Comparison of ENCODE assay signal across 8 cellular contexts in the genomic region with DNA sequence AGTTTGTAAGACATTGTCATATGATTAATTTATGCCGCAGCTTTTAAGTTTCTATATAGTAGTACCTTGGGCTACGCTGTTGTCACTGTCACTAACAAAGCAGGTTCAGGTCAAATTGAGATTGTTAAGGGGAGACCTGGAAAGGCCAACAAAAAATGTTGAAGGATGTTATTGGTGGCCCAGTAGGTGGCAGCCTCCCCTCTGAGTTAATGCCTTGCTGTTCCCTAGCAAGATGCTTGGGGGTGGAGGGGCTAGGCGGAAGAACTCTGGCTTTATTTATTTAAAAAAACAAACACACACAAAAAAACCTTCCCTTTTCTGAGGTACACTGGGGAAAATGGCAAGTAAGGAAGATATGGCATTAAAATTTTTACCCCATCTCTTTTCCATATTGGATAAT.
A peak's percentile ranks its signal among the peaks of the same experiment; 100 is the strongest.
DNase-seq lines count a peak whose midpoint lies in the region; ATAC-seq and TF ChIP-seq lines count a peak whose summit lies in the region.

No MANE protein-coding gene starts in this region.

- ATAC-seq in HG03108 (IDR thresholded peaks at IDR 0.05; ENCODE audit: unreplicated experiment): no peak
- ATAC-seq in GM18861 (IDR thresholded peaks at IDR 0.05; ENCODE audit: unreplicated experiment): no peak

- H3K27me3 Mint-ChIP-seq in activated naive CD8-positive, alpha-beta T cell treated with anti-CD3 and anti-CD28 coated beads for 36 hours: peaks cover 16% of the 10 kb centered on the region

- H3K9me3 ChIP-seq in liver (ENCODE audit: control insufficient read depth in 4 of 4, low read length in 3 of 4): no peaks in the 10 kb centered on the region
- H3K9me3 ChIP-seq in suprapubic skin: no peaks in the 10 kb centered on the region

- no peak overlapping the region for H3K27ac Mint-ChIP-seq in activated naive CD8-positive, alpha-beta T cell treated with anti-CD3 and anti-CD28 coated beads for 36 hours

- in situ Hi-C loops in GM13977 (cut with MboI; ENCODE audit: low pct_unique_long_range_greater_than_20kb, low sequenced_read_pairs, unreplicated experiment): no loop called here

- no peak for TF ChIP-seq EP300 in suprapubic skin (IDR thresholded peaks at IDR 0.05)

- DNase-seq in AG10803 (ENCODE audit: low read depth) (peak; percentile 26), GM13977 (ENCODE audit: low spot score) (peak; percentile 29), NCI-H146 (lab: John Stamatoyannopoulos, UW) (peak; percentile 83), suprapubic skin (ENCODE audit: low spot score in 2 of 2) (no peak)
- DNase-seq in activated naive CD8-positive, alpha-beta T cell treated with anti-CD3 and anti-CD28 coated beads for 36 hours: peak; percentile 2

- H3K4me1 Mint-ChIP-seq in activated naive CD8-positive, alpha-beta T cell treated with anti-CD3 and anti-CD28 coated beads for 36 hours: peaks cover 2% of the 10 kb centered on the region

- TF ChIP-seq POLR2A in suprapubic skin (IDR thresholded peaks at IDR 0.05): no peak

- TF ChIP-seq CTCF in AG10803 (conservative IDR thresholded peaks at IDR 0.05; ENCODE audit: low read length) (peak; percentile 43), GM13977 (IDR thresholded peaks at IDR 0.05; ENCODE audit: extremely low read depth, insufficient read depth, missing control alignments) (peak; percentile 56), liver (IDR thresholded peaks at IDR 0.05; ENCODE audit: low read depth, low read length, missing input control) (peak; percentile 22), suprapubic skin (IDR thresholded peaks at IDR 0.05) (no peak)

- peak; percentile 49 to 59 for TF ChIP-seq RAD21 in liver (IDR thresholded peaks at IDR 0.05)

- no peak overlapping the region for H3K9ac ChIP-seq in liver (ENCODE audit: low read depth in 1 of 2, low read length in 2 of 2)

- H3K36me3 ChIP-seq in liver (ENCODE audit: control insufficient read depth in 4 of 4, insufficient read depth in 3 of 4, low read depth in 1 of 4, low read length in 3 of 4) (no peaks in the 10 kb centered on the region), suprapubic skin (no peaks in the 10 kb centered on the region)

- WGBS in liver: 47% methylated on average over 3 of the region's 3 CpGs
- 46% methylated on average over 3 of the region's 3 CpGs for WGBS in suprapubic skin

- H3K4me3 ChIP-seq in AG10803 (ENCODE audit: low read length): no peak overlapping the region
- H3K4me3 ChIP-seq in liver (ENCODE audit: low read depth in 1 of 3, low read length in 3 of 3): no peak overlapping the region
- no peak overlapping the region for H3K4me3 ChIP-seq in suprapubic skin

- H3K27me3 ChIP-seq in liver (ENCODE audit: control insufficient read depth in 4 of 4, insufficient read depth in 4 of 4, low read length in 3 of 4): peaks cover 0 to 7% (median 0%) of the 10 kb centered on the region in 4 donors
- peaks cover 3% of the 10 kb centered on the region for H3K27me3 ChIP-seq in suprapubic skin

- no peak overlapping the region for H3K4me3 Mint-ChIP-seq in activated naive CD8-positive, alpha-beta T cell treated with anti-CD3 and anti-CD28 coated beads for 36 hours

- H3K36me3 Mint-ChIP-seq in activated naive CD8-positive, alpha-beta T cell treated with anti-CD3 and anti-CD28 coated beads for 36 hours: no peaks in the 10 kb centered on the region

- H3K27ac ChIP-seq in liver (ENCODE audit: low read depth in 1 of 2, low read length in 2 of 2) (no peak overlapping the region), suprapubic skin (no peak overlapping the region)

- H3K9me3 Mint-ChIP-seq in activated naive CD8-positive, alpha-beta T cell treated with anti-CD3 and anti-CD28 coated beads for 36 hours: no peaks in the 10 kb centered on the region

- H3K4me1 ChIP-seq in liver (ENCODE audit: control insufficient read depth in 4 of 4, insufficient read depth in 4 of 4, low read length in 3 of 4): no peaks in the 10 kb centered on the region
- no peaks in the 10 kb centered on the region for H3K4me1 ChIP-seq in suprapubic skin

TF ChIP-seq in liver, 16 proteins besides CTCF, POLR2A, EP300 and RAD21:
- TF ChIP-seq YY1 (IDR thresholded peaks at IDR 0.05): no peak
- TF ChIP-seq FOXA1 (IDR thresholded peaks at IDR 0.05): no peak
- no peak for TF ChIP-seq RXRA (IDR thresholded peaks at IDR 0.05)
- no peak for TF ChIP-seq ATF3 (IDR thresholded peaks at IDR 0.05)
- no peak for TF ChIP-seq TAF1 (conservative IDR thresholded peaks at IDR 0.05)
- TF ChIP-seq FOXA2 (IDR thresholded peaks at IDR 0.05): no peak
- TF ChIP-seq HNF4A (conservative IDR thresholded peaks at IDR 0.05): no peak
- no peak for TF ChIP-seq HNF4G (IDR thresholded peaks at IDR 0.05)
- no peak for TF ChIP-seq ZBTB33 (IDR thresholded peaks at IDR 0.05)
- TF ChIP-seq, protein P1, sequence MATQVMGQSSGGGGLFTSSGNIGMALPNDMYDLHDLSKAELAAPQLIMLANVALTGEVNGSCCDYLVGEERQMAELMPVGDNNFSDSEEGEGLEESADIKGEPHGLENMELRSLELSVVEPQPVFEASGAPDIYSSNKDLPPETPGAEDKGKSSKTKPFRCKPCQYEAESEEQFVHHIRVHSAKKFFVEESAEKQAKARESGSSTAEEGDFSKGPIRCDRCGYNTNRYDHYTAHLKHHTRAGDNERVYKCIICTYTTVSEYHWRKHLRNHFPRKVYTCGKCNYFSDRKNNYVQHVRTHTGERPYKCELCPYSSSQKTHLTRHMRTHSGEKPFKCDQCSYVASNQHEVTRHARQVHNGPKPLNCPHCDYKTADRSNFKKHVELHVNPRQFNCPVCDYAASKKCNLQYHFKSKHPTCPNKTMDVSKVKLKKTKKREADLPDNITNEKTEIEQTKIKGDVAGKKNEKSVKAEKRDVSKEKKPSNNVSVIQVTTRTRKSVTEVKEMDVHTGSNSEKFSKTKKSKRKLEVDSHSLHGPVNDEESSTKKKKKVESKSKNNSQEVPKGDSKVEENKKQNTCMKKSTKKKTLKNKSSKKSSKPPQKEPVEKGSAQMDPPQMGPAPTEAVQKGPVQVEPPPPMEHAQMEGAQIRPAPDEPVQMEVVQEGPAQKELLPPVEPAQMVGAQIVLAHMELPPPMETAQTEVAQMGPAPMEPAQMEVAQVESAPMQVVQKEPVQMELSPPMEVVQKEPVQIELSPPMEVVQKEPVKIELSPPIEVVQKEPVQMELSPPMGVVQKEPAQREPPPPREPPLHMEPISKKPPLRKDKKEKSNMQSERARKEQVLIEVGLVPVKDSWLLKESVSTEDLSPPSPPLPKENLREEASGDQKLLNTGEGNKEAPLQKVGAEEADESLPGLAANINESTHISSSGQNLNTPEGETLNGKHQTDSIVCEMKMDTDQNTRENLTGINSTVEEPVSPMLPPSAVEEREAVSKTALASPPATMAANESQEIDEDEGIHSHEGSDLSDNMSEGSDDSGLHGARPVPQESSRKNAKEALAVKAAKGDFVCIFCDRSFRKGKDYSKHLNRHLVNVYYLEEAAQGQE (IDR thresholded peaks at IDR 0.05): no peak
- no peak for TF ChIP-seq JUND (IDR thresholded peaks at IDR 0.05)
- no peak for TF ChIP-seq NR2F2 (IDR thresholded peaks at IDR 0.05)
- no peak for TF ChIP-seq EGR1 (IDR thresholded peaks at IDR 0.05; ENCODE audit: low read depth in 2 of 2)

Comparison
In these comparisons a context has a peak if more than half of its experiments do, and no peak if none do; other contexts are left out.
1. DNase-seq: peak in AG10803 (single experiment), GM13977 (single experiment), NCI-H146 (single experiment) and activated naive CD8-positive, alpha-beta T cell treated with anti-CD3 and anti-CD28 coated beads for 36 hours (single experiment); none in suprapubic skin (0 of 2).
2. CTCF ChIP-seq: peak in AG10803 (single experiment), GM13977 (single experiment) and liver (single experiment); none in suprapubic skin (0 of 2).